In genomic region chr9:99824378-99825157, GRCh38 we compare ENCODE assay signal across 1 cellular context.
TF ChIP-seq lines count a peak whose summit lies in the region.

No MANE protein-coding gene starts in this region.

TF ChIP-seq in H1, 55 proteins besides CTCF, POLR2A, EP300 and RAD21 (continued from another document):
- TF ChIP-seq SIN3A (conservative IDR thresholded peaks at IDR 0.05 in 1 of 2, IDR thresholded peaks at IDR 0.05 in 1 of 2; ENCODE audit: low read depth in 1 of 2, low read length in 2 of 2) (no peak; a peak in 1 of 4 replicates), E2F6 (IDR thresholded peaks at IDR 0.05) (peak; percentile 80), ASH2L (IDR thresholded peaks at IDR 0.05; ENCODE audit: low read length) (peak; percentile 68), RBBP5 (IDR thresholded peaks at IDR 0.05; ENCODE audit: borderline replicate concordance, low read depth, low read length) (peak; percentile 64; the same call in 1 of the 2 replicates), CEBPB (IDR thresholded peaks at IDR 0.05; ENCODE audit: low read depth, low read length) (no peak), YY1 (IDR thresholded peaks at IDR 0.05; ENCODE audit: low read depth, low read length) (0 out of 2 replicates have a peak, but pooled peaks have one; percentile 14), RFX5 (IDR thresholded peaks at IDR 0.05; ENCODE audit: borderline replicate concordance, low read depth, low read length) (no peak), KDM1A (IDR thresholded peaks at IDR 0.05; ENCODE audit: borderline replicate concordance, low read length) (no peak), CHD1 (IDR thresholded peaks at IDR 0.05; ENCODE audit: low read depth, low read length) (no peak), CTBP2 (IDR thresholded peaks at IDR 0.05; ENCODE audit: borderline replicate concordance, insufficient read depth, insufficient read length, low read length) (no peak), PHF8 (conservative IDR thresholded peaks at IDR 0.05; ENCODE audit: low read depth, low read length) (peak; percentile 44), TEAD4 (IDR thresholded peaks at IDR 0.05; ENCODE audit: low read depth, low read length) (peak; percentile 70; the same call in 1 of the 2 replicates), KDM4A (IDR thresholded peaks at IDR 0.05; ENCODE audit: low read depth, low read length, severe bottlenecking) (peak; percentile 2), JUND (IDR thresholded peaks at IDR 0.05; ENCODE audit: low read length) (no peak), SP1 (IDR thresholded peaks at IDR 0.05; ENCODE audit: low read depth, low read length) (no peak), TAF1 (IDR thresholded peaks at IDR 0.05; ENCODE audit: low read depth, low read length) (peak; percentile 44; the same call in 1 of the 2 replicates), CREB1 (IDR thresholded peaks at IDR 0.05) (no peak), BRCA1 (IDR thresholded peaks at IDR 0.05; ENCODE audit: low read depth, low read length) (no peak)
- TF ChIP-seq, protein P1, sequence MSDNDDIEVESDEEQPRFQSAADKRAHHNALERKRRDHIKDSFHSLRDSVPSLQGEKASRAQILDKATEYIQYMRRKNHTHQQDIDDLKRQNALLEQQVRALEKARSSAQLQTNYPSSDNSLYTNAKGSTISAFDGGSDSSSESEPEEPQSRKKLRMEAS (IDR thresholded peaks at IDR 0.05), result peak; percentile 12
